Comparison of ENCODE assay signal across 1 cellular context in the genomic region with DNA sequence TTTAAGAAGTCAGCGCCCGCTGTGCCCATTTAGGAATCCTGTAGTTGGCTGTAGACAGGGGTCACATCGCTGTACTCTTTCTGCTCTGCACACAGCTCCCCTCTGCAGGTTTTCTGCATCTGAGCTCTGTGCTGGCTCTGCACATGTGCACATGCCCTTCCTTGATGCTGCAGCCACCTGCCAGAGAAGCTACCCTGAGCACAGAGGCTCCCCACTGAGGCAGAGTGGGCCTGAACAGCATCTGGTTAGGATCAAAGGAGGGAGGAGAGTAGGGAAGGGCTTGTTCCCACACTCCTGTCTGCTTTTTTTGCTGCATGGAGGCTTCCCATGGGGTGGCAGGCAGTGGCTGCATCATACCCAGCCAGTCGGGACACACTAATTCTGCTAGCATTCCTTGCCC.
TF ChIP-seq lines count a peak whose summit lies in the region.

No MANE protein-coding gene starts in this region.

TF ChIP-seq in GM23338, 12 proteins besides CTCF, POLR2A, EP300 and RAD21 (continued from another document):
- TF ChIP-seq, protein P1, sequence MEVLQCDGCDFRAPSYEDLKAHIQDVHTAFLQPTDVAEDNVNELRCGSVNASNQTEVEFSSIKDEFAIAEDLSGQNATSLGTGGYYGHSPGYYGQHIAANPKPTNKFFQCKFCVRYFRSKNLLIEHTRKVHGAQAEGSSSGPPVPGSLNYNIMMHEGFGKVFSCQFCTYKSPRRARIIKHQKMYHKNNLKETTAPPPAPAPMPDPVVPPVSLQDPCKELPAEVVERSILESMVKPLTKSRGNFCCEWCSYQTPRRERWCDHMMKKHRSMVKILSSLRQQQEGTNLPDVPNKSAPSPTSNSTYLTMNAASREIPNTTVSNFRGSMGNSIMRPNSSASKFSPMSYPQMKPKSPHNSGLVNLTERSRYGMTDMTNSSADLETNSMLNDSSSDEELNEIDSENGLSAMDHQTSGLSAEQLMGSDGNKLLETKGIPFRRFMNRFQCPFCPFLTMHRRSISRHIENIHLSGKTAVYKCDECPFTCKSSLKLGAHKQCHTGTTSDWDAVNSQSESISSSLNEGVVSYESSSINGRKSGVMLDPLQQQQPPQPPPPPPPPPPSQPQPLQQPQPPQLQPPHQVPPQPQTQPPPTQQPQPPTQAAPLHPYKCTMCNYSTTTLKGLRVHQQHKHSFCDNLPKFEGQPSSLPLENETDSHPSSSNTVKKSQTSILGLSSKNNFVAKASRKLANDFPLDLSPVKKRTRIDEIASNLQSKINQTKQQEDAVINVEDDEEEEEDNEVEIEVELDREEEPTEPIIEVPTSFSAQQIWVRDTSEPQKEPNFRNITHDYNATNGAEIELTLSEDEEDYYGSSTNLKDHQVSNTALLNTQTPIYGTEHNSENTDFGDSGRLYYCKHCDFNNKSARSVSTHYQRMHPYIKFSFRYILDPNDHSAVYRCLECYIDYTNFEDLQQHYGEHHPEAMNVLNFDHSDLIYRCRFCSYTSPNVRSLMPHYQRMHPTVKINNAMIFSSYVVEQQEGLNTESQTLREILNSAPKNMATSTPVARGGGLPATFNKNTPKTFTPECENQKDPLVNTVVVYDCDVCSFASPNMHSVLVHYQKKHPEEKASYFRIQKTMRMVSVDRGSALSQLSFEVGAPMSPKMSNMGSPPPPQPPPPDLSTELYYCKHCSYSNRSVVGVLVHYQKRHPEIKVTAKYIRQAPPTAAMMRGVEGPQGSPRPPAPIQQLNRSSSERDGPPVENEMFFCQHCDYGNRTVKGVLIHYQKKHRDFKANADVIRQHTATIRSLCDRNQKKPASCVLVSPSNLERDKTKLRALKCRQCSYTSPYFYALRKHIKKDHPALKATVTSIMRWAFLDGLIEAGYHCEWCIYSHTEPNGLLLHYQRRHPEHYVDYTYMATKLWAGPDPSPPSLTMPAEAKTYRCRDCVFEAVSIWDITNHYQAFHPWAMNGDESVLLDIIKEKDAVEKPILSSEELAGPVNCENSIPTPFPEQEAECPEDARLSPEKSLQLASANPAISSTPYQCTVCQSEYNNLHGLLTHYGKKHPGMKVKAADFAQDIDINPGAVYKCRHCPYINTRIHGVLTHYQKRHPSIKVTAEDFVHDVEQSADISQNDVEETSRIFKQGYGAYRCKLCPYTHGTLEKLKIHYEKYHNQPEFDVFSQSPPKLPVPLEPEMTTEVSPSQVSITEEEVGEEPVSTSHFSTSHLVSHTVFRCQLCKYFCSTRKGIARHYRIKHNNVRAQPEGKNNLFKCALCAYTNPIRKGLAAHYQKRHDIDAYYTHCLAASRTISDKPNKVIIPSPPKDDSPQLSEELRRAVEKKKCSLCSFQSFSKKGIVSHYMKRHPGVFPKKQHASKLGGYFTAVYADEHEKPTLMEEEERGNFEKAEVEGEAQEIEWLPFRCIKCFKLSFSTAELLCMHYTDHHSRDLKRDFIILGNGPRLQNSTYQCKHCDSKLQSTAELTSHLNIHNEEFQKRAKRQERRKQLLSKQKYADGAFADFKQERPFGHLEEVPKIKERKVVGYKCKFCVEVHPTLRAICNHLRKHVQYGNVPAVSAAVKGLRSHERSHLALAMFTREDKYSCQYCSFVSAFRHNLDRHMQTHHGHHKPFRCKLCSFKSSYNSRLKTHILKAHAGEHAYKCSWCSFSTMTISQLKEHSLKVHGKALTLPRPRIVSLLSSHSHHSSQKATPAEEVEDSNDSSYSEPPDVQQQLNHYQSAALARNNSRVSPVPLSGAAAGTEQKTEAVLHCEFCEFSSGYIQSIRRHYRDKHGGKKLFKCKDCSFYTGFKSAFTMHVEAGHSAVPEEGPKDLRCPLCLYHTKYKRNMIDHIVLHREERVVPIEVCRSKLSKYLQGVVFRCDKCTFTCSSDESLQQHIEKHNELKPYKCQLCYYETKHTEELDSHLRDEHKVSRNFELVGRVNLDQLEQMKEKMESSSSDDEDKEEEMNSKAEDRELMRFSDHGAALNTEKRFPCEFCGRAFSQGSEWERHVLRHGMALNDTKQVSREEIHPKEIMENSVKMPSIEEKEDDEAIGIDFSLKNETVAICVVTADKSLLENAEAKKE (CRISPR knock-in tag; IDR thresholded peaks at IDR 0.05) = no peak
- TF ChIP-seq POLR2AphosphoS5 (IDR thresholded peaks at IDR 0.05; ENCODE audit: low read depth) (no peak), EZH2phosphoT487 (IDR thresholded peaks at IDR 0.05; ENCODE audit: unreplicated experiment) (no peak), NANOG (IDR thresholded peaks at IDR 0.05; ENCODE audit: borderline replicate concordance) (no peak)
- TF ChIP-seq, protein P2, sequence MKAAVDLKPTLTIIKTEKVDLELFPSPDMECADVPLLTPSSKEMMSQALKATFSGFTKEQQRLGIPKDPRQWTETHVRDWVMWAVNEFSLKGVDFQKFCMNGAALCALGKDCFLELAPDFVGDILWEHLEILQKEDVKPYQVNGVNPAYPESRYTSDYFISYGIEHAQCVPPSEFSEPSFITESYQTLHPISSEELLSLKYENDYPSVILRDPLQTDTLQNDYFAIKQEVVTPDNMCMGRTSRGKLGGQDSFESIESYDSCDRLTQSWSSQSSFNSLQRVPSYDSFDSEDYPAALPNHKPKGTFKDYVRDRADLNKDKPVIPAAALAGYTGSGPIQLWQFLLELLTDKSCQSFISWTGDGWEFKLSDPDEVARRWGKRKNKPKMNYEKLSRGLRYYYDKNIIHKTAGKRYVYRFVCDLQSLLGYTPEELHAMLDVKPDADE (IDR thresholded peaks at IDR 0.05) = no peak
- TF ChIP-seq, protein P3, sequence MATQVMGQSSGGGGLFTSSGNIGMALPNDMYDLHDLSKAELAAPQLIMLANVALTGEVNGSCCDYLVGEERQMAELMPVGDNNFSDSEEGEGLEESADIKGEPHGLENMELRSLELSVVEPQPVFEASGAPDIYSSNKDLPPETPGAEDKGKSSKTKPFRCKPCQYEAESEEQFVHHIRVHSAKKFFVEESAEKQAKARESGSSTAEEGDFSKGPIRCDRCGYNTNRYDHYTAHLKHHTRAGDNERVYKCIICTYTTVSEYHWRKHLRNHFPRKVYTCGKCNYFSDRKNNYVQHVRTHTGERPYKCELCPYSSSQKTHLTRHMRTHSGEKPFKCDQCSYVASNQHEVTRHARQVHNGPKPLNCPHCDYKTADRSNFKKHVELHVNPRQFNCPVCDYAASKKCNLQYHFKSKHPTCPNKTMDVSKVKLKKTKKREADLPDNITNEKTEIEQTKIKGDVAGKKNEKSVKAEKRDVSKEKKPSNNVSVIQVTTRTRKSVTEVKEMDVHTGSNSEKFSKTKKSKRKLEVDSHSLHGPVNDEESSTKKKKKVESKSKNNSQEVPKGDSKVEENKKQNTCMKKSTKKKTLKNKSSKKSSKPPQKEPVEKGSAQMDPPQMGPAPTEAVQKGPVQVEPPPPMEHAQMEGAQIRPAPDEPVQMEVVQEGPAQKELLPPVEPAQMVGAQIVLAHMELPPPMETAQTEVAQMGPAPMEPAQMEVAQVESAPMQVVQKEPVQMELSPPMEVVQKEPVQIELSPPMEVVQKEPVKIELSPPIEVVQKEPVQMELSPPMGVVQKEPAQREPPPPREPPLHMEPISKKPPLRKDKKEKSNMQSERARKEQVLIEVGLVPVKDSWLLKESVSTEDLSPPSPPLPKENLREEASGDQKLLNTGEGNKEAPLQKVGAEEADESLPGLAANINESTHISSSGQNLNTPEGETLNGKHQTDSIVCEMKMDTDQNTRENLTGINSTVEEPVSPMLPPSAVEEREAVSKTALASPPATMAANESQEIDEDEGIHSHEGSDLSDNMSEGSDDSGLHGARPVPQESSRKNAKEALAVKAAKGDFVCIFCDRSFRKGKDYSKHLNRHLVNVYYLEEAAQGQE (IDR thresholded peaks at IDR 0.05; ENCODE audit: unreplicated experiment) = no peak
